ENCODE assay signal across 26 cellular contexts in the genomic region with DNA sequence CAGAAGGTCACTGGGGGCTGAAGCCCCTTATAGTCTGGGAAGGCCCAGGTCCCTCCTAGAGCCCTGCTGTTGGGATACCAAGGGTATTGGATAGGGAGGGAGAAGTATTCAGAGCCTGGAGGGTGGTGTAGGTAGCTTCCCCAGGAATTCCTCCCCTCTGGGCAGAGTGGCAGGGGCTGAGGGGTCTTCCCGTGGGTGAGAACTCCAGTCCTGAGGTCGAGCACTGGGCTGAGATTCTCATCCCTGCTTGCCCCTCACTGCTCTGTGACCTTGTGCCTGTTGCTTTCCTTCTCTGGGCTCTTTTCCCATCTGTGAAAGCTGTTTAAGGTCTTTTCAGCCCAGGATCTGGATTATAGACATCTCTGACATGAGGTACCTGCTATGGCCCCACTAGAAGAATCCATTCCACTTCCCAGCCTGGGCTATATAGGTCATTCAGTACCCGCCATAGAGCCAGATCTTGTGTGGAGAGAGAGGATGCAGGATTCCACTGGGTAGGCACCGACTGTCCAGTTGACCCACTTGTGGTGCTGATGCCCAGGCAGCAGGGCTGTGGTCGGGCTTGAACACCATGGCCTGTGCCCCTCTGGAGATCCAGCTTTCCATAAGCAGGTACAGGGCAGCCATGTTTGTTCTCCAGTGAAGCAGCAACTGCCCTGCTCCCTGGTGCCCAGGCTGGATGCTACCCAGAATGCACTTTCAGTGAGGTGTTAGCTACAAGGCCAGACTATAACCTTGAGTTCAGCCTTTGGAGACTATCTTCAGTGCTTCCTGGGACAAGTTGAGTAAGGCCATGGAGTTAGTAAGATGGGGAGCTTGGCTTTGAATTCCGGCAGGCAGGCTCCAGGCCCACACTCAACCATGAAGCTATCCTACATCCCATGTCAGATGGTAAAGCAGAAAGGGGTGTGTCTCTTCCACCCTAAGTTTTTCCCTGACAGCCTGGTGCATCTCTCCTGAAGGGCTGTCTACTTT.
DNase-seq lines count a peak whose midpoint lies in the region; ATAC-seq and TF ChIP-seq lines count a peak whose summit lies in the region.
"Had no signal": no experiment of that assay in that cellular context is flagged by ENCODE, and none has a peak within 500 bp of the region (broad histone marks: within the 10 kb centered on the region; RNA-seq: fewer than 3 reads in every experiment).

No MANE protein-coding gene starts in this region.

- TF ChIP-seq CTCF in esophagus muscularis mucosa (IDR thresholded peaks at IDR 0.05) (no peak), prostate gland (IDR thresholded peaks at IDR 0.05) (no peak), mucosa of descending colon (IDR thresholded peaks at IDR 0.05) (no peak)

- TF ChIP-seq EP300 in esophagus muscularis mucosa (IDR thresholded peaks at IDR 0.05): no peak

- intact Hi-C loops in esophagus muscularis mucosa (cut with DNase I): no loop called here
- intact Hi-C loops in prostate gland (cut with DNase I): no loop called here
- intact Hi-C loops in mucosa of descending colon (cut with DNase I, micrococcal nuclease): no loop called here

- H3K4me1 ChIP-seq in esophagus muscularis mucosa (no peaks in the 10 kb centered on the region), prostate gland (replicated peaks) (no peaks in the 10 kb centered on the region), mucosa of descending colon (ENCODE audit: low read depth) (no peaks in the 10 kb centered on the region)
- H3K4me1 ChIP-seq: HAP-1, SJSA1 had no signal

- H3K36me3 ChIP-seq in esophagus muscularis mucosa (peaks cover 0 to 32% (median 20%) of the 10 kb centered on the region in 4 donors), prostate gland (no peaks in the 10 kb centered on the region), mucosa of descending colon (ENCODE audit: low read depth) (no peaks in the 10 kb centered on the region)

- no peak overlapping the region for H3K4me3 ChIP-seq in esophagus muscularis mucosa
- no peak overlapping the region for H3K4me3 ChIP-seq in prostate gland
- no peak overlapping the region for H3K4me3 ChIP-seq in mucosa of descending colon
- H3K4me3 ChIP-seq: cardiac muscle cell, HAP-1, SJSA1, smooth muscle cell, thoracic aorta had no signal

- no peak for TF ChIP-seq POLR2A in esophagus muscularis mucosa (IDR thresholded peaks at IDR 0.05; ENCODE audit: low read depth)
- TF ChIP-seq POLR2A in prostate gland (IDR thresholded peaks at IDR 0.05): no peak

- no peak for ATAC-seq in mucosa of descending colon
- no peak for ATAC-seq in HG02885 (IDR thresholded peaks at IDR 0.05; ENCODE audit: poor library complexity, unreplicated experiment)
- ATAC-seq: T-cell had no signal

- H3K9me3 ChIP-seq in esophagus muscularis mucosa (peaks cover 0 to 29% (median 19%) of the 10 kb centered on the region in 4 donors), prostate gland (no peaks in the 10 kb centered on the region), mucosa of descending colon (peaks cover 4% of the 10 kb centered on the region)
- H3K9me3 ChIP-seq: HAP-1, SJSA1 had no signal

- 83% methylated on average over 6 of the region's 6 CpGs for WGBS in esophagus muscularis mucosa
- 90% methylated on average over 6 of the region's 6 CpGs for WGBS in prostate gland

- DNase-seq in D341Med (ENCODE audit: low spot score) (peak; percentile 4), Daoy (ENCODE audit: low read depth) (peak; percentile 3), esophagus muscularis mucosa (ENCODE audit: extremely low spot score) (peak; percentile 60), prostate gland (ENCODE audit: low spot score) (peak; percentile 1), cerebellum (ENCODE audit: low spot score) (no peak), mucosa of descending colon (no peak)
- DNase-seq: activated CD4-positive, alpha-beta T cell treated with anti-CD3 and anti-CD28 coated beads, Interleukin-2, amount 50 U/mL, for 1 hour; activated naive CD4-positive, alpha-beta T cell treated with anti-CD3 and anti-CD28 coated beads, Interleukin-2, amount 10 ng/mL, durations not matched to agents 7 days and 5 days; activated T-cell treated with anti-CD3 and anti-CD28 coated beads, Interleukin-2, amount 50 U/mL, for 1 hour; anterior cingulate cortex; dermis blood vessel endothelial cell; glutamatergic neuron; IMR-90; kidney glomerular epithelial cell; NCI-H1105; NCI-H2029; NCI-H2227 treated with DMSO at 0.1 percent for 48 hours; NCI-H69; stimulated activated naive CD4-positive, alpha-beta T cell had no signal

- no peaks in the 10 kb centered on the region for H3K27me3 ChIP-seq in esophagus muscularis mucosa
- H3K27me3 ChIP-seq in prostate gland (replicated peaks; ENCODE audit: insufficient read depth): no peaks in the 10 kb centered on the region
- H3K27me3 ChIP-seq: cardiac muscle cell, SJSA1 had no signal

- no peak overlapping the region for H3K27ac ChIP-seq in esophagus muscularis mucosa (replicated peaks in 1 of 4)
- no peak overlapping the region for H3K27ac ChIP-seq in prostate gland
- H3K27ac ChIP-seq: cardiac muscle cell, SJSA1, thoracic aorta had no signal

Comparison
In these comparisons a context has a peak if more than half of its experiments do, and no peak if none do; other contexts are left out.
1. DNase-seq: peak in D341Med (single experiment), Daoy (single experiment), esophagus muscularis mucosa (single experiment) and prostate gland (single experiment); none in cerebellum (single experiment) and mucosa of descending colon (0 of 3).